18 cellular contexts compared by ENCODE assay signal in the genomic region with DNA sequence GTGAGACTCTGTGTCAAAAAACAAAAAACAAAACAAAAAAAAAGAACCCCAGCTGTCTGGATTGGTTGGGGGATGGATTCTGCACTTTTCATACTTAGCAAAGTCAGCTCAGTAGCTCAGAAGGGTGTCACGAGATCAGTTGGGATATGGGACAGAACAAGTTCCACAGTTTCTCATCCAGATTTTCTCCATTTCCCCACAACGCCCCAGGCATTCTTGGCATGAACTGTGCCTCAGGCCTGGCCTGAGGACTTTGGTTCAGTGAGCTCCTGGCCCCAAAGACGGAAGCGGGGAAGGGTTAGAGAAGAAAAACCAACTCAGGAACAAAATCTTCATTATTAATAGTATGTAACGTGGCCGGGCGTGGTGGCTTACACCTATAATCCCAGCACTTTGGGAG. TPM values are rescaled to one million over a fixed set of nuclear protein-coding genes. Genes with fewer than 3 reads are reported as not detected.
DNase-seq lines count a peak whose midpoint lies in the region; ATAC-seq and TF ChIP-seq lines count a peak whose summit lies in the region.
"Had no signal": no experiment of that assay in that cellular context is flagged by ENCODE, and none has a peak within 500 bp of the region (broad histone marks: within the 10 kb centered on the region; RNA-seq: fewer than 3 reads in every experiment).

No MANE protein-coding gene starts in this region.

- no peaks in the 10 kb centered on the region for H3K9me2 ChIP-seq in Loucy (replicated peaks; ENCODE audit: low read depth, low read length)

- H3F3A ChIP-seq in Loucy (ENCODE audit: low read depth): no peaks in the 10 kb centered on the region

- peaks cover 7% of the 10 kb centered on the region for H4K20me1 ChIP-seq in Loucy (ENCODE audit: insufficient read depth, low read length, poor library complexity, severe bottlenecking)

- no peaks in the 10 kb centered on the region for H3K9me3 Mint-ChIP-seq in T-helper 2 cell treated with Interferon-gamma antibody and Interleukin-4, amounts not matched to agents 5 μg/mL and 100 μg/mL, for 36 hours
- H3K9me3 Mint-ChIP-seq: activated naive CD4-positive, alpha-beta T cell treated with anti-CD3 and anti-CD28 coated beads, Interleukin-2, amount 50 U/mL, for 72 hours; stimulated activated naive B cell treated with anti-CD40 and anti-IgM and Interleukin-4, amounts not matched to agents 10 μg/mL and 1 μg/mL and 100 μg/mL, for 72 hours had no signal

- ATAC-seq in HG02938 (IDR thresholded peaks at IDR 0.05; ENCODE audit: unreplicated experiment): no peak
- ATAC-seq: activated naive CD4-positive, alpha-beta T cell treated with anti-CD3 and anti-CD28 coated beads, Interleukin-2, amount 50 U/mL, for 72 hours; stimulated activated naive B cell treated with anti-CD40 and anti-IgM and Interleukin-4, amounts not matched to agents 10 μg/mL and 1 μg/mL and 100 μg/mL, for 72 hours had no signal

- peaks cover 11% of the 10 kb centered on the region; the same call in 1 of the 2 replicates for H3K36me3 ChIP-seq in Loucy (ENCODE audit: insufficient read depth, low read length)
- H3K36me3 ChIP-seq: breast epithelium, ovary had no signal

- H2AFZ ChIP-seq in Loucy (ENCODE audit: low read length): no peak overlapping the region
- H2AFZ ChIP-seq: hepatocyte had no signal

- no peaks in the 10 kb centered on the region for H3K27me3 ChIP-seq in Loucy (ENCODE audit: insufficient read depth, low read length, poor library complexity, severe bottlenecking)
- H3K27me3 ChIP-seq: breast epithelium, hepatocyte, ovary, tibial nerve had no signal

- H3K4me1 ChIP-seq in Loucy (ENCODE audit: insufficient read depth, low read length, poor library complexity, severe bottlenecking): peaks cover 35% of the 10 kb centered on the region

- H3K4me1 Mint-ChIP-seq in T-helper 2 cell treated with Interferon-gamma antibody and Interleukin-4, amounts not matched to agents 5 μg/mL and 100 μg/mL, for 36 hours (ENCODE audit: low read depth): peaks cover 23% of the 10 kb centered on the region

- no peak overlapping the region for H3K9ac ChIP-seq in Loucy (ENCODE audit: low read depth, low read length, poor library complexity, severe bottlenecking)

- peak overlapping the region; percentile 100 for H3K4me2 ChIP-seq in Loucy (ENCODE audit: low read depth, low read length, poor library complexity, severe bottlenecking)

- in situ Hi-C loops in G401 (cut with HindIII; ENCODE audit: low sequenced_read_pairs): no loop called here

- TF ChIP-seq CTCF in Loucy (conservative IDR thresholded peaks at IDR 0.05; ENCODE audit: low read length) (no peak), fibroblast of the aortic adventitia (IDR thresholded peaks at IDR 0.05; ENCODE audit: insufficient read depth, low read length) (no peak)

- H3K27me3 Mint-ChIP-seq in T-helper 2 cell treated with Interferon-gamma antibody and Interleukin-4, amounts not matched to agents 5 μg/mL and 100 μg/mL, for 36 hours (ENCODE audit: low read depth): no peaks in the 10 kb centered on the region
- H3K27me3 Mint-ChIP-seq: stimulated activated naive B cell treated with anti-CD40 and anti-IgM and Interleukin-4, amounts not matched to agents 10 μg/mL and 1 μg/mL and 100 μg/mL, for 72 hours had no signal

- H3K4me3 ChIP-seq in Loucy (ENCODE audit: low read length, poor library complexity, severe bottlenecking) (no peak overlapping the region), fibroblast of the aortic adventitia (ENCODE audit: low read depth, low read length) (no peak overlapping the region)
- H3K4me3 ChIP-seq: hepatocyte had no signal

- peaks cover 53% of the 10 kb centered on the region for H3K79me2 ChIP-seq in Loucy (ENCODE audit: insufficient read depth, low read length)

- peak overlapping the region; percentile 93 for H3K4me3 Mint-ChIP-seq in T-helper 2 cell treated with Interferon-gamma antibody and Interleukin-4, amounts not matched to agents 5 μg/mL and 100 μg/mL, for 36 hours

- H3K9me3 ChIP-seq in Loucy (ENCODE audit: insufficient read depth, low read depth, low read length): no peaks in the 10 kb centered on the region
- H3K9me3 ChIP-seq: breast epithelium, ovary, tibial nerve had no signal

- H3K36me3 Mint-ChIP-seq in T-helper 2 cell treated with Interferon-gamma antibody and Interleukin-4, amounts not matched to agents 5 μg/mL and 100 μg/mL, for 36 hours (ENCODE audit: low read depth): peaks cover 16% of the 10 kb centered on the region

- no peak for DNase-seq in T-helper 2 cell treated with Interferon-gamma antibody and Interleukin-4, amounts not matched to agents 5 μg/mL and 100 μg/mL, for 36 hours (ENCODE audit: low spot score)
- no peak for DNase-seq in T-helper 2 cell
- DNase-seq in fibroblast of the aortic adventitia (ENCODE audit: low read depth): peak; percentile 24
- peak; percentile 16 for DNase-seq in pons (ENCODE audit: low spot score)
- no peak for DNase-seq in D341Med (ENCODE audit: low spot score)
- DNase-seq in G401 (ENCODE audit: low spot score): no peak
- DNase-seq: Kasumi-1; NCI-H1105 treated with DMSO at 0.1 percent for 48 hours; NCI-H2171; NCI-H82; stimulated activated naive B cell treated with anti-CD40 and anti-IgM and Interleukin-4, amounts not matched to agents 10 μg/mL and 1 μg/mL and 100 μg/mL, for 72 hours had no signal

- H3K27ac Mint-ChIP-seq in T-helper 2 cell treated with Interferon-gamma antibody and Interleukin-4, amounts not matched to agents 5 μg/mL and 100 μg/mL, for 36 hours: no peak overlapping the region
- H3K27ac Mint-ChIP-seq: activated naive CD4-positive, alpha-beta T cell treated with anti-CD3 and anti-CD28 coated beads, Interleukin-2, amount 50 U/mL, for 72 hours; stimulated activated naive B cell treated with anti-CD40 and anti-IgM and Interleukin-4, amounts not matched to agents 10 μg/mL and 1 μg/mL and 100 μg/mL, for 72 hours had no signal

RNA-seq across cellular contexts. Expression of a gene that starts 1.9 kb away (rescaled TPM):
- 38.1 and 68.4 TPM in 2 replicates for total RNA-seq in fibroblast of the aortic adventitia (ENCODE audit: low replicate concordance)
- total RNA-seq in G401 (2014; rRNA removed; shearing (Covaris generic)): 140 and 142 TPM in 2 replicates

RNA-seq across cellular contexts. Expression of a gene that starts 2.1 kb away (rescaled TPM):
- 14.8 and 16.9 TPM in 2 replicates for total RNA-seq in fibroblast of the aortic adventitia (ENCODE audit: low replicate concordance)
- total RNA-seq in G401 (2014; rRNA removed; shearing (Covaris generic)): 49.6 and 55.1 TPM in 2 replicates

RNA-seq across cellular contexts. Expression of a gene that starts 21.5 kb away (rescaled TPM):
- total RNA-seq in fibroblast of the aortic adventitia (ENCODE audit: low replicate concordance): 0.36 TPM in 1 of 2 replicates, not detected in the other
- total RNA-seq in G401 (2014; rRNA removed; shearing (Covaris generic)): not detected in 2 replicates

RNA-seq across cellular contexts. Expression of a gene that starts 58.5 kb away (rescaled TPM):
- 9.0 and 22.7 TPM in 2 replicates for total RNA-seq in fibroblast of the aortic adventitia (ENCODE audit: low replicate concordance)
- 100 and 101 TPM in 2 replicates for total RNA-seq in G401 (2014; rRNA removed; shearing (Covaris generic))

RNA-seq across cellular contexts. Expression of a gene that starts 58.7 kb away (rescaled TPM):
- 46.2 and 48.0 TPM in 2 replicates for total RNA-seq in fibroblast of the aortic adventitia (ENCODE audit: low replicate concordance)
- 63.9 and 65.0 TPM in 2 replicates for total RNA-seq in G401 (2014; rRNA removed; shearing (Covaris generic))

Comparison
In these comparisons a context has a peak if more than half of its experiments do, and no peak if none do; other contexts are left out.
1. DNase-seq: peak in fibroblast of the aortic adventitia (single experiment) and pons (single experiment); none in T-helper 2 cell treated with Interferon-gamma antibody and Interleukin-4, amounts not matched to agents 5 μg/mL and 100 μg/mL, for 36 hours (single experiment), T-helper 2 cell (0 of 5), D341Med (single experiment) and G401 (single experiment).